Comparison of ENCODE assay signal across 8 cellular contexts in the genomic region with DNA sequence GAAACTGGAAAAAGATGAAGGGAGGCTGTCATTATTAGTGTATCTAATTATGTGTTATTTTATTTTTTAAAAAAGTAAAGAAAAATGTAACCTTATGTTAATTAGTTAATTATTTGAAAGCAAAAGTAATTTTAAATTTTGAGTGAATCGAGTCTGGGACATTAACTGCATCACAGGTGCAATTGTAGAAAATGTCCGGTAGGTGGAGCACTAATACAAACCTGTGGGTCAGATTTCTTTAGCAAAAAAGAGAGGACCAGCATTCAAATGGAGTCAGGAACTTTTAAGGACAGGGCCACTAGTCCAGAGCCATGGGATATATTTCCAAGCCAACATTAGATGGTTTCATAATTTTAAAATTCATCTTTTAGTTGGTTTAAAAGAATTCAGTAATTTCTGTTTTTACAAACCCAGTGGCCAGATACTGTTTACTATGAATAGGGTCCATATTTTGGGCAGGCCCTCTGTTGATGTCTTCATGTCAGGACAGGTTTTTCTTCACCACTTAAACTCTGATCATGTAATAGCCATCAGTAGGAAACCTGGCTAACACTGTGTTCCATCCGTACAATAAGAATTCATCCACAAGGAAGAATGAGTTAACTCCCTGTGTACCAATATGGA. TPM values are rescaled to one million over a fixed set of nuclear protein-coding genes. Genes with fewer than 3 reads are reported as not detected.
DNase-seq lines count a peak whose midpoint lies in the region; ATAC-seq, FAIRE-seq and TF ChIP-seq lines count a peak whose summit lies in the region.

No MANE protein-coding gene starts in this region.

- H3K27ac ChIP-seq in lower lobe of right lung, result no peak overlapping the region

- H3K4me1 ChIP-seq in Caco-2 (no peaks in the 10 kb centered on the region), lower lobe of right lung (no peaks in the 10 kb centered on the region)

- no peaks in the 10 kb centered on the region for H3K36me3 Mint-ChIP-seq in Caco-2 (ENCODE audit: insufficient read depth, unreplicated experiment)

- H3K36me3 ChIP-seq in Caco-2 (ENCODE audit: control insufficient read depth, insufficient read depth, low read length) (no peaks in the 10 kb centered on the region), lower lobe of right lung (no peaks in the 10 kb centered on the region)

- FAIRE-seq in GM18507 (lab: Jason Lieb, UNC), result peak; percentile 70
- FAIRE-seq in colon (lab: Jason Lieb, UNC), result peak; percentile 45

- H3K9me3 ChIP-seq in Caco-2 (no peaks in the 10 kb centered on the region), lower lobe of right lung (no peaks in the 10 kb centered on the region)

- H3K4me3 Mint-ChIP-seq in Caco-2 (ENCODE audit: unreplicated experiment), result no peak overlapping the region

- H3K9me3 Mint-ChIP-seq in Caco-2 (ENCODE audit: unreplicated experiment), result no peaks in the 10 kb centered on the region

- intact Hi-C loops in Caco-2 (cut with micrococcal nuclease; ENCODE audit: unreplicated experiment), result loop anchor here (2.0 to 5.0 kb wide), 3 partner anchors 27 to 272 kb away; no protein-coding TSS in a partner anchor
- intact Hi-C loops in lower lobe of right lung (cut with DNase I), result no loop called here

- DNase-seq in Caco-2, result peak in 1 of 2 experiments; percentile 38
- peak; percentile 20 for DNase-seq in GM18507 (ENCODE audit: extremely low spot score, insufficient read length, low read depth)
- DNase-seq in HPDE6-E6E7 (ENCODE audit: extremely low spot score), result peak; percentile 40
- peak; percentile 63 for DNase-seq in RKO (ENCODE audit: low spot score)
- DNase-seq in lower lobe of right lung, result no peak
- DNase-seq in SHP77 treated with DMSO at 0.1 percent for 48 hours (lab: John Stamatoyannopoulos, UW), result no peak

- no peak overlapping the region for H3K27ac Mint-ChIP-seq in Caco-2 (ENCODE audit: unreplicated experiment)

- peaks cover 3% of the 10 kb centered on the region for H3K27me3 Mint-ChIP-seq in Caco-2 (ENCODE audit: insufficient read depth, unreplicated experiment)

- ATAC-seq in lower lobe of right lung (peak; percentile 73 to 76), HG03378 (IDR thresholded peaks at IDR 0.05; ENCODE audit: unreplicated experiment) (no peak)

- POLR2A ChIA-PET in Caco-2 (lab: Charles Lee), result no interaction called here

- H3K4me1 Mint-ChIP-seq in Caco-2 (ENCODE audit: low read depth, unreplicated experiment), result no peaks in the 10 kb centered on the region

- no peak overlapping the region for H3K4me3 ChIP-seq in Caco-2 (ENCODE audit: low read depth, low read length)
- H3K4me3 ChIP-seq in lower lobe of right lung, result no peak overlapping the region

- CTCF ChIA-PET in Caco-2 (lab: Charles Lee), result no interaction called here

- no TSS peak for BruUV-seq in Caco-2 (replicated peaks; lab: Mats Ljungman, UMichigan)

- H3K27me3 ChIP-seq in Caco-2 (replicated peaks; ENCODE audit: control insufficient read depth, insufficient read depth, low read length) (no peaks in the 10 kb centered on the region), lower lobe of right lung (ENCODE audit: low read depth) (no peaks in the 10 kb centered on the region)

- peak; percentile 66 to 67 for TF ChIP-seq CTCF in Caco-2 (IDR thresholded peaks at IDR 0.05; ENCODE audit: insufficient read depth in 1 of 2, low read depth in 1 of 2, low read length in 1 of 2, severe bottlenecking in 1 of 2, unreplicated experiment in 1 of 2)
- peak; percentile 86 for TF ChIP-seq CTCF in lower lobe of right lung (IDR thresholded peaks at IDR 0.05)

RNA-seq across cellular contexts. Expression of a gene that starts 27.2 kb away (rescaled TPM):
- total RNA-seq in Caco-2 (2022) (0.41 and 0.72 TPM in 2 replicates), lower lobe of right lung (17.8 TPM)

RNA-seq across cellular contexts. Expression of a gene that starts 48.1 kb away (rescaled TPM):
- total RNA-seq in Caco-2 (2022), result not detected in 2 replicates
- total RNA-seq in lower lobe of right lung, result 8.5 TPM

RNA-seq across cellular contexts. Expression of a gene that starts 48.4 kb away (rescaled TPM):
- total RNA-seq in Caco-2 (2022) (15.5 and 16.6 TPM in 2 replicates), lower lobe of right lung (35.3 TPM)

Comparison
In these comparisons a context has a peak if more than half of its experiments do, and no peak if none do; other contexts are left out.
1. DNase-seq: peak in GM18507 (single experiment), HPDE6-E6E7 (single experiment) and RKO (single experiment); none in lower lobe of right lung (single experiment) and SHP77 treated with DMSO at 0.1 percent for 48 hours (single experiment).
2. RNA of a gene that starts 27.2 kb away (total RNA-seq): 17.8 TPM in lower lobe of right lung (single experiment); 0.41 to 0.72 TPM in Caco-2; every median in the first group is over 10 times any median in the second.